6 cellular contexts compared by ENCODE assay signal in genomic region chr20:63652192-63652980, GRCh38. TPM values are rescaled to one million over a fixed set of nuclear protein-coding genes. Genes with fewer than 3 reads are reported as not detected.
DNase-seq lines count a peak whose midpoint lies in the region; ATAC-seq and TF ChIP-seq lines count a peak whose summit lies in the region.

No MANE protein-coding gene starts in this region.

- H3K4me3 Mint-ChIP-seq in activated CD4-positive, alpha-beta T cell treated with anti-CD3 and anti-CD28 coated beads, Interleukin-2, amount 10 ng/mL, durations not matched to agents 7 days and 5 days, result peak overlapping the region; percentile 81

- peak overlapping the region; percentile 66 for H3K4me3 ChIP-seq in HUES48 (ENCODE audit: low read depth, low read length)
- peak overlapping the region; percentile 52; the same call in 1 of the 2 replicates for H3K4me3 ChIP-seq in iPS DF 6.9 (ENCODE audit: low read length)
- H3K4me3 ChIP-seq in tibial nerve, result peak overlapping the region; percentile 38 to 73 (median 62)

- H3K36me3 Mint-ChIP-seq in activated CD4-positive, alpha-beta T cell treated with anti-CD3 and anti-CD28 coated beads, Interleukin-2, amount 10 ng/mL, durations not matched to agents 7 days and 5 days (ENCODE audit: low read depth), result no peaks in the 10 kb centered on the region

- H3K27ac ChIP-seq in HUES48 (ENCODE audit: low read depth, low read length) (peak overlapping the region; percentile 69), iPS DF 6.9 (ENCODE audit: low read length) (no peak overlapping the region), tibial nerve (peak overlapping the region in 1 of 4 donors; percentile 66)

- peaks cover 4% of the 10 kb centered on the region; the same call in 1 of the 2 replicates for H3K36me3 ChIP-seq in HUES48 (ENCODE audit: control insufficient read depth, insufficient read depth, low read length)
- H3K36me3 ChIP-seq in iPS DF 6.9 (ENCODE audit: control insufficient read depth, insufficient read depth, low read length), result no peaks in the 10 kb centered on the region
- H3K36me3 ChIP-seq in tibial nerve, result no peaks in the 10 kb centered on the region

- H3K4me1 Mint-ChIP-seq in activated CD4-positive, alpha-beta T cell treated with anti-CD3 and anti-CD28 coated beads, Interleukin-2, amount 10 ng/mL, durations not matched to agents 7 days and 5 days, result peaks cover 20% of the 10 kb centered on the region

- H3K27ac Mint-ChIP-seq in activated CD4-positive, alpha-beta T cell treated with anti-CD3 and anti-CD28 coated beads, Interleukin-2, amount 10 ng/mL, durations not matched to agents 7 days and 5 days, result no peak overlapping the region

- CTCF ChIA-PET in activated CD4-positive, alpha-beta T cell treated with anti-CD3 and anti-CD28 coated beads, Interleukin-2, amount 10 ng/mL, durations not matched to agents 7 days and 5 days (lab: Charles Lee), result interaction anchor here (4.2 kb wide), 1 partner anchor 11 kb away, joined by 16 read pairs; no protein-coding TSS in a partner anchor

- no peaks in the 10 kb centered on the region for H3K9me3 Mint-ChIP-seq in activated CD4-positive, alpha-beta T cell treated with anti-CD3 and anti-CD28 coated beads, Interleukin-2, amount 10 ng/mL, durations not matched to agents 7 days and 5 days

- DNase-seq in activated CD4-positive, alpha-beta T cell treated with anti-CD3 and anti-CD28 coated beads, Interleukin-2, amount 10 ng/mL, durations not matched to agents 7 days and 5 days, result no peak
- DNase-seq in iPS DF 6.9 (ENCODE audit: low read depth, low spot score), result no peak
- DNase-seq in tibial nerve (ENCODE audit: low spot score in 2 of 2), result no peak
- DNase-seq in AG08395 (ENCODE audit: low spot score), result no peak

- H3K4me1 ChIP-seq in HUES48 (ENCODE audit: control insufficient read depth, insufficient read depth, low read length), result peaks cover 8% of the 10 kb centered on the region
- H3K4me1 ChIP-seq in iPS DF 6.9 (ENCODE audit: control insufficient read depth, insufficient read depth, low read length), result peaks cover 3% of the 10 kb centered on the region; the same call in 1 of the 2 replicates
- peaks cover 0 to 37% (median 19%) of the 10 kb centered on the region in 4 donors for H3K4me1 ChIP-seq in tibial nerve

- H3K9me3 ChIP-seq in HUES48 (ENCODE audit: control insufficient read depth, insufficient read depth, low read length), result no peaks in the 10 kb centered on the region
- H3K9me3 ChIP-seq in iPS DF 6.9 (ENCODE audit: control insufficient read depth, insufficient read depth, low read length), result no peaks in the 10 kb centered on the region
- no peaks in the 10 kb centered on the region for H3K9me3 ChIP-seq in tibial nerve

- TF ChIP-seq CTCF in tibial nerve (IDR thresholded peaks at IDR 0.05), result no peak

- no peak for ATAC-seq in GM21786 (IDR thresholded peaks at IDR 0.05; ENCODE audit: unreplicated experiment)

- H3K9ac ChIP-seq in HUES48 (ENCODE audit: low read depth, low read length), result no peak overlapping the region

- no peak for TF ChIP-seq POLR2A in tibial nerve (IDR thresholded peaks at IDR 0.05)

- peaks cover 5% of the 10 kb centered on the region for H3K27me3 Mint-ChIP-seq in activated CD4-positive, alpha-beta T cell treated with anti-CD3 and anti-CD28 coated beads, Interleukin-2, amount 10 ng/mL, durations not matched to agents 7 days and 5 days

- H3K27me3 ChIP-seq in HUES48 (ENCODE audit: control insufficient read depth, insufficient read depth, low read length), result peaks cover 9% of the 10 kb centered on the region; the same call in 1 of the 2 replicates
- H3K27me3 ChIP-seq in iPS DF 6.9 (ENCODE audit: control insufficient read depth, insufficient read depth, low read length), result no peaks in the 10 kb centered on the region
- H3K27me3 ChIP-seq in tibial nerve, result no peaks in the 10 kb centered on the region

- no CpG with 5 or more reads among the region's 91 CpGs for WGBS in iPS DF 6.9 (ENCODE audit: insufficient coverage, insufficient read length)
- WGBS in tibial nerve, 2 donors, result 2% methylated on average over 25 to 44 of the region's 91 CpGs

- TF ChIP-seq EP300 in tibial nerve (IDR thresholded peaks at IDR 0.05), result no peak

- POLR2A ChIA-PET in activated CD4-positive, alpha-beta T cell treated with anti-CD3 and anti-CD28 coated beads, Interleukin-2, amount 10 ng/mL, durations not matched to agents 7 days and 5 days (lab: Charles Lee), result no interaction called here

RNA-seq across cellular contexts. Expression of gene STMN3, which starts 0.8 kb away (rescaled TPM):
- total RNA-seq in activated CD4-positive, alpha-beta T cell treated with anti-CD3 and anti-CD28 coated beads, Interleukin-2, amount 10 ng/mL, durations not matched to agents 7 days and 5 days, result 10 to 100 TPM; 49.4 to 54.4 TPM
- 10 to 100 TPM; 12.3 to 26.4 (median 15.5) TPM for total RNA-seq in tibial nerve

RNA-seq across cellular contexts. Expression of gene RTEL1, which starts 5.7 kb away (rescaled TPM):
- 10 to 100 TPM; 53.3 to 58.9 TPM for total RNA-seq in activated CD4-positive, alpha-beta T cell treated with anti-CD3 and anti-CD28 coated beads, Interleukin-2, amount 10 ng/mL, durations not matched to agents 7 days and 5 days
- total RNA-seq in tibial nerve, result 10 to 100 TPM; 28.2 to 62.4 (median 46.7) TPM

RNA-seq across cellular contexts. Expression of gene GMEB2, which starts 25.5 kb away (rescaled TPM):
- 10 to 100 TPM; 20.0 to 20.5 TPM for total RNA-seq in activated CD4-positive, alpha-beta T cell treated with anti-CD3 and anti-CD28 coated beads, Interleukin-2, amount 10 ng/mL, durations not matched to agents 7 days and 5 days
- 10 to 100 TPM; 12.5 to 14.7 (median 13.7) TPM for total RNA-seq in tibial nerve

RNA-seq across cellular contexts. Expression of gene TNFRSF6B, which starts 44.1 kb away (rescaled TPM):
- total RNA-seq in activated CD4-positive, alpha-beta T cell treated with anti-CD3 and anti-CD28 coated beads, Interleukin-2, amount 10 ng/mL, durations not matched to agents 7 days and 5 days, result 1 to 10 TPM in 1 of 2 experiments, not detected in 1; 1.0 TPM
- total RNA-seq in tibial nerve, result 10 to 100 TPM in 3 of 4 donors, 1 to 10 TPM in 1; 8.0 to 61.2 (median 35.9) TPM

RNA-seq across cellular contexts. Expression of gene ARFRP1, which starts 55.4 kb away (rescaled TPM):
- total RNA-seq in activated CD4-positive, alpha-beta T cell treated with anti-CD3 and anti-CD28 coated beads, Interleukin-2, amount 10 ng/mL, durations not matched to agents 7 days and 5 days, result 10 to 100 TPM; 52.7 to 64.5 TPM
- total RNA-seq in tibial nerve, result 10 to 100 TPM; 36.9 to 71.1 (median 50.9) TPM
